ENCODE assay signal across 1 cellular context in the genomic region with DNA sequence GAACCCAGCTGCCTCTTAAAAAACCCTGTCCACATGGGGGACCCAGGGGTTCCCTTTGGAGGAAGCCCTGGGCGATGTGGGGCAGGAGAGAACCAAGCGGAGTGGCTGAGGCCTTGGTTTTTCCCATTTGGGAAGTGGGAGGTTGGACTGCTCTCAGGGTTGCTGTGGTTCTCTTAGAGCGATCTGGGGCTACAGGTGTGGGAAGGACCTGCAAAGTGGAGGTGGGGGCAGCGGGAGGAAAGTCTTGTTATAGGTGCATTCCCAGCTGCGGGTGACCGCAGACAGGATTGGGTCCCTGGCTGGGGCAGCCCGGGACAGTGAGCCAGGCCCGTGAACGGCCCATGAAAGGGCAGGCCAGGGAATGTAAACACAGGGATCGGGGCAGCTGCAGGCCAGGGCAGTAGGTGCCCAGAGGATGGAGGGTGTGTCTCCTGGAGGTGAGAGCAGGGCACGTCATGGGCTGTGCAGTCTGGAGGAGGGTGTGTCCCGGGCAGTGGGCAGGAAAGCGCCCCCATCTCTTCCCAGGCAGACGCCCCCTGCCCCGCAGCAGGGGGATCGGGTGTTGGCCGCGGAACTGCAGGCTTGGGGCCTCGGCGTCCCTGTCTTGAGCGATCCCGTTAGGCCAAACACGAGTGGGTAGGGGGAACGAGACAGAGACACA.
TF ChIP-seq lines count a peak whose summit lies in the region.

No MANE protein-coding gene starts in this region.

TF ChIP-seq in endothelial cell of umbilical vein, 7 proteins besides CTCF, POLR2A, EP300 and RAD21:
- TF ChIP-seq EZH2 (IDR thresholded peaks at IDR 0.05; ENCODE audit: borderline replicate concordance, low read depth, low read length, severe bottlenecking): no peak
- TF ChIP-seq JUN (IDR thresholded peaks at IDR 0.05; ENCODE audit: borderline replicate concordance, insufficient read depth, insufficient read length, low read depth): no peak
- TF ChIP-seq, protein P1, sequence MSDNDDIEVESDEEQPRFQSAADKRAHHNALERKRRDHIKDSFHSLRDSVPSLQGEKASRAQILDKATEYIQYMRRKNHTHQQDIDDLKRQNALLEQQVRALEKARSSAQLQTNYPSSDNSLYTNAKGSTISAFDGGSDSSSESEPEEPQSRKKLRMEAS (IDR thresholded peaks at IDR 0.05; ENCODE audit: insufficient read depth, insufficient read length): no peak
- TF ChIP-seq POLR2AphosphoS5 (IDR thresholded peaks at IDR 0.05; ENCODE audit: insufficient read depth, low read depth, low read length): no peak
